In the genomic region with DNA sequence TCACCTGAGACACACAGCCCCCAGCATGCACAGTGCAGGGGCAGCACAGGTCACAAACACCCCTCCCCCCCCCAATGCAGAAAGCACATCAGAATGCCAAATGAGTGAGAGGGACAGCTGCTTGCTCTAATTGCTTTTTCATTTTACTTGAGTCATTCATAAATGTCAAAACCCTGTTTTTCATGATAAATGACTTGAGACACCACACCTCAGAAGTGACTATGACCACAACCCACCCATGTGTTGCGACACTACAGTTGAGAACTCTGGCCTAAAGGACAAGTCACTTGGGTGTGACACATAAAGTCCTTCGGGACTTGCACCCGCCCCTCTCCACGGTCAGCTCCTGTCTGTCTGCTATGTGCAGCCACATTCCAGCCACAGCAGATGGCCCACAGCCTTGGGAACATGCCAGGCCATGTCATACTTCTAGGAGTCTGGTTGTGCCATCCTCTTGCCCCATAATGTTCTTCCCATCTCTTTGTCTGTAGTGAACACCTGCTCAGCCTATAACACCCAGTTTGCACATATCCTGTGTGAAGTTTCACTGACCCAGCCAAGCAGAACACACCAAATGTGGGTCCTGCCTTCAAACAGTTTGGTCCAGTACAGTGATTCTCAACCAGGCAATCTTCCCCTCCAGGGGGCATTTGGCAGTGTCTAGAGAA, we compare ENCODE assay signal across 1 cellular context.
TF ChIP-seq lines count a peak whose summit lies in the region.

No MANE protein-coding gene starts in this region.

TF ChIP-seq in H1, 55 proteins besides CTCF, POLR2A, EP300 and RAD21 (continued from another document):
- TF ChIP-seq CHD2 (IDR thresholded peaks at IDR 0.05; ENCODE audit: low read length) = no peak
- TF ChIP-seq TCF12 (IDR thresholded peaks at IDR 0.05; ENCODE audit: low read depth, low read length) = no peak
- no peak for TF ChIP-seq RBBP5 (IDR thresholded peaks at IDR 0.05; ENCODE audit: borderline replicate concordance, low read depth, low read length)
- no peak for TF ChIP-seq MAX (IDR thresholded peaks at IDR 0.05)
- no peak for TF ChIP-seq JUND (IDR thresholded peaks at IDR 0.05; ENCODE audit: low read length)
- TF ChIP-seq BACH1 (IDR thresholded peaks at IDR 0.05; ENCODE audit: low read length) = no peak
- TF ChIP-seq SIX5 (IDR thresholded peaks at IDR 0.05; ENCODE audit: low read depth, low read length) = no peak
- TF ChIP-seq YY1 (IDR thresholded peaks at IDR 0.05; ENCODE audit: low read depth, low read length) = no peak
- no peak for TF ChIP-seq ATF3 (IDR thresholded peaks at IDR 0.05; ENCODE audit: insufficient read depth, low read depth, low read length)
- TF ChIP-seq TEAD4 (IDR thresholded peaks at IDR 0.05; ENCODE audit: low read depth, low read length) = no peak
- no peak for TF ChIP-seq E2F6 (IDR thresholded peaks at IDR 0.05)
- no peak for TF ChIP-seq NRF1 (IDR thresholded peaks at IDR 0.05; ENCODE audit: low read depth, low read length)
- TF ChIP-seq, protein P1, sequence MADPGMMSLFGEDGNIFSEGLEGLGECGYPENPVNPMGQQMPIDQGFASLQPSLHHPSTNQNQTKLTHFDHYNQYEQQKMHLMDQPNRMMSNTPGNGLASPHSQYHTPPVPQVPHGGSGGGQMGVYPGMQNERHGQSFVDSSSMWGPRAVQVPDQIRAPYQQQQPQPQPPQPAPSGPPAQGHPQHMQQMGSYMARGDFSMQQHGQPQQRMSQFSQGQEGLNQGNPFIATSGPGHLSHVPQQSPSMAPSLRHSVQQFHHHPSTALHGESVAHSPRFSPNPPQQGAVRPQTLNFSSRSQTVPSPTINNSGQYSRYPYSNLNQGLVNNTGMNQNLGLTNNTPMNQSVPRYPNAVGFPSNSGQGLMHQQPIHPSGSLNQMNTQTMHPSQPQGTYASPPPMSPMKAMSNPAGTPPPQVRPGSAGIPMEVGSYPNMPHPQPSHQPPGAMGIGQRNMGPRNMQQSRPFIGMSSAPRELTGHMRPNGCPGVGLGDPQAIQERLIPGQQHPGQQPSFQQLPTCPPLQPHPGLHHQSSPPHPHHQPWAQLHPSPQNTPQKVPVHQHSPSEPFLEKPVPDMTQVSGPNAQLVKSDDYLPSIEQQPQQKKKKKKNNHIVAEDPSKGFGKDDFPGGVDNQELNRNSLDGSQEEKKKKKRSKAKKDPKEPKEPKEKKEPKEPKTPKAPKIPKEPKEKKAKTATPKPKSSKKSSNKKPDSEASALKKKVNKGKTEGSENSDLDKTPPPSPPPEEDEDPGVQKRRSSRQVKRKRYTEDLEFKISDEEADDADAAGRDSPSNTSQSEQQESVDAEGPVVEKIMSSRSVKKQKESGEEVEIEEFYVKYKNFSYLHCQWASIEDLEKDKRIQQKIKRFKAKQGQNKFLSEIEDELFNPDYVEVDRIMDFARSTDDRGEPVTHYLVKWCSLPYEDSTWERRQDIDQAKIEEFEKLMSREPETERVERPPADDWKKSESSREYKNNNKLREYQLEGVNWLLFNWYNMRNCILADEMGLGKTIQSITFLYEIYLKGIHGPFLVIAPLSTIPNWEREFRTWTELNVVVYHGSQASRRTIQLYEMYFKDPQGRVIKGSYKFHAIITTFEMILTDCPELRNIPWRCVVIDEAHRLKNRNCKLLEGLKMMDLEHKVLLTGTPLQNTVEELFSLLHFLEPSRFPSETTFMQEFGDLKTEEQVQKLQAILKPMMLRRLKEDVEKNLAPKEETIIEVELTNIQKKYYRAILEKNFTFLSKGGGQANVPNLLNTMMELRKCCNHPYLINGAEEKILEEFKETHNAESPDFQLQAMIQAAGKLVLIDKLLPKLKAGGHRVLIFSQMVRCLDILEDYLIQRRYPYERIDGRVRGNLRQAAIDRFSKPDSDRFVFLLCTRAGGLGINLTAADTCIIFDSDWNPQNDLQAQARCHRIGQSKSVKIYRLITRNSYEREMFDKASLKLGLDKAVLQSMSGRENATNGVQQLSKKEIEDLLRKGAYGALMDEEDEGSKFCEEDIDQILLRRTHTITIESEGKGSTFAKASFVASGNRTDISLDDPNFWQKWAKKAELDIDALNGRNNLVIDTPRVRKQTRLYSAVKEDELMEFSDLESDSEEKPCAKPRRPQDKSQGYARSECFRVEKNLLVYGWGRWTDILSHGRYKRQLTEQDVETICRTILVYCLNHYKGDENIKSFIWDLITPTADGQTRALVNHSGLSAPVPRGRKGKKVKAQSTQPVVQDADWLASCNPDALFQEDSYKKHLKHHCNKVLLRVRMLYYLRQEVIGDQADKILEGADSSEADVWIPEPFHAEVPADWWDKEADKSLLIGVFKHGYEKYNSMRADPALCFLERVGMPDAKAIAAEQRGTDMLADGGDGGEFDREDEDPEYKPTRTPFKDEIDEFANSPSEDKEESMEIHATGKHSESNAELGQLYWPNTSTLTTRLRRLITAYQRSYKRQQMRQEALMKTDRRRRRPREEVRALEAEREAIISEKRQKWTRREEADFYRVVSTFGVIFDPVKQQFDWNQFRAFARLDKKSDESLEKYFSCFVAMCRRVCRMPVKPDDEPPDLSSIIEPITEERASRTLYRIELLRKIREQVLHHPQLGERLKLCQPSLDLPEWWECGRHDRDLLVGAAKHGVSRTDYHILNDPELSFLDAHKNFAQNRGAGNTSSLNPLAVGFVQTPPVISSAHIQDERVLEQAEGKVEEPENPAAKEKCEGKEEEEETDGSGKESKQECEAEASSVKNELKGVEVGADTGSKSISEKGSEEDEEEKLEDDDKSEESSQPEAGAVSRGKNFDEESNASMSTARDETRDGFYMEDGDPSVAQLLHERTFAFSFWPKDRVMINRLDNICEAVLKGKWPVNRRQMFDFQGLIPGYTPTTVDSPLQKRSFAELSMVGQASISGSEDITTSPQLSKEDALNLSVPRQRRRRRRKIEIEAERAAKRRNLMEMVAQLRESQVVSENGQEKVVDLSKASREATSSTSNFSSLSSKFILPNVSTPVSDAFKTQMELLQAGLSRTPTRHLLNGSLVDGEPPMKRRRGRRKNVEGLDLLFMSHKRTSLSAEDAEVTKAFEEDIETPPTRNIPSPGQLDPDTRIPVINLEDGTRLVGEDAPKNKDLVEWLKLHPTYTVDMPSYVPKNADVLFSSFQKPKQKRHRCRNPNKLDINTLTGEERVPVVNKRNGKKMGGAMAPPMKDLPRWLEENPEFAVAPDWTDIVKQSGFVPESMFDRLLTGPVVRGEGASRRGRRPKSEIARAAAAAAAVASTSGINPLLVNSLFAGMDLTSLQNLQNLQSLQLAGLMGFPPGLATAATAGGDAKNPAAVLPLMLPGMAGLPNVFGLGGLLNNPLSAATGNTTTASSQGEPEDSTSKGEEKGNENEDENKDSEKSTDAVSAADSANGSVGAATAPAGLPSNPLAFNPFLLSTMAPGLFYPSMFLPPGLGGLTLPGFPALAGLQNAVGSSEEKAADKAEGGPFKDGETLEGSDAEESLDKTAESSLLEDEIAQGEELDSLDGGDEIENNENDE (IDR thresholded peaks at IDR 0.05; ENCODE audit: insufficient replicate concordance, low read length) = no peak
- no peak for TF ChIP-seq SP1 (IDR thresholded peaks at IDR 0.05; ENCODE audit: low read depth, low read length)
- TF ChIP-seq CBX8 (IDR thresholded peaks at IDR 0.05; ENCODE audit: borderline replicate concordance, low read depth, low read length) = no peak
- no peak for TF ChIP-seq NANOG (IDR thresholded peaks at IDR 0.05; ENCODE audit: insufficient read depth, low read depth, low read length, poor library complexity, severe bottlenecking)
- TF ChIP-seq EZH2 (IDR thresholded peaks at IDR 0.05; ENCODE audit: low read depth, low read length, severe bottlenecking) = no peak
